ENCODE assay signal across 8 cellular contexts in the genomic region with DNA sequence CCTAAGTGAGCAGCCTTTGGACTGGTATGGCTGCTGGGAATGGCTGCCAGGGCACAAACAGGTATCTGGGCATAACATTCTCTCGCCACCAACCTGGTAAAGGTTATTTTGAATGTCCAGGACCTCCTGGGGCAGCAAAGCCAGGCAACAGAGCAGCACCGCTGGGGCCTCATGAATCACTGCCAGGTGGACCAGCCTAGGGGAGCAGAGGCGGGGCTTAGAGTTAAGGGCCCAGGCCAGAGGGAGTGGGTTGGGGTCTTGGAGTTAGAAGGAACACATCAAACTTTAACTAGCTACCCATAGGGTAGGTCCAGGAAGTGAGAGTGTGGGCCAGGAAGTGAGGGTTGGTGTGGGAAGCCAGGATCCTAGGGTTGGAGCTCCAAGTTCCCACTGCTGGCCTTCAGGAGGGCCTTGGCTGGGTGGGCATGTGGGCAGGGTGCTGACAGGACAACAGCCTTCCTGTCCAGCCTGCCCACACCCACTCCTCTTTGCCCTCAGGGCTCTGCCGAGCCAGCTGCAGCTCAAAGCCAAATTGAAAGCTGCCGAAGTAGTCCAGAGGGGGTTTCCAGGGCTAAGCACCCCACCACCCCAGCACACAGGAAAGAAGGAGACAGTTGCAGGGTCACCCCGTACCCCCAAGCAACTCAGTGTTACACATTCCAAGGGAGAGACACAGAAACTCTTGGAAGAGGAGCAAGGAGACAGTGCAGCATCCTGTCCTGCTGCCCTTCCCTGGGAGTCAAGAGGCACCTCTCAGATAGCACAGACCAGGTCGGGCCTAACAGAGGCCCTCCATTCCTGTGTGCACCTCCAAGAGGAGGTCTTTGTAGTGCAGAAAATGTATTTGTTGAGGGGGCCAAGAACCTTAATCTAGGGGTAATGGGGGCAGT. TPM values are rescaled to one million over a fixed set of nuclear protein-coding genes. Genes with fewer than 3 reads are reported as not detected.
DNase-seq lines count a peak whose midpoint lies in the region; TF ChIP-seq lines count a peak whose summit lies in the region.

No MANE protein-coding gene starts in this region.

- DNase-seq in CD1c-positive myeloid dendritic cell (ENCODE audit: extremely low spot score) (peak; percentile 57), coronary artery (ENCODE audit: low spot score) (no peak), GF-D8 (lab: John Stamatoyannopoulos, UW) (no peak), ureter (ENCODE audit: low spot score) (no peak), NCI-H748 (lab: John Stamatoyannopoulos, UW; ENCODE audit: unreplicated experiment) (no peak)
- no peak for DNase-seq in stimulated activated CD4-positive, alpha-beta T cell treated with anti-CD3 and anti-CD28 coated beads, Interleukin-2, amount 100 ng/mL, for 48 hours

- TF ChIP-seq EP300 in neural cell (conservative IDR thresholded peaks at IDR 0.05; ENCODE audit: poor library complexity, severe bottlenecking) = no peak

- no peaks in the 10 kb centered on the region for H3K9me3 Mint-ChIP-seq in IgD-negative memory B cell

- H3K27ac Mint-ChIP-seq in IgD-negative memory B cell = peak overlapping the region; percentile 99 to 100 (median 99)

- peaks cover 7% of the 10 kb centered on the region for H3K36me3 Mint-ChIP-seq in IgD-negative memory B cell

- no peaks in the 10 kb centered on the region for H3K9me2 ChIP-seq in neural cell (ENCODE audit: insufficient read depth, low read length)

- H2AFZ ChIP-seq in neural cell (ENCODE audit: low read depth, low read length) = no peak overlapping the region

- H3K4me1 Mint-ChIP-seq in IgD-negative memory B cell = peaks cover 43 to 55% (median 47%) of the 10 kb centered on the region in 3 donors

- H3K79me2 ChIP-seq in neural cell (replicated peaks; ENCODE audit: insufficient read depth, low read length) = peaks cover 14% of the 10 kb centered on the region

- H4K20me1 ChIP-seq in neural cell (ENCODE audit: insufficient read depth) = peaks cover 4% of the 10 kb centered on the region

- peak overlapping the region; percentile 27 for H3K9ac ChIP-seq in neural cell (ENCODE audit: low read length)

- peak overlapping the region; percentile 97 to 100 (median 100) for H3K4me3 Mint-ChIP-seq in IgD-negative memory B cell

- H3K27ac ChIP-seq in coronary artery = peak overlapping the region in 1 of 2 donors; percentile 35
- no peak overlapping the region for H3K27ac ChIP-seq in neural cell (ENCODE audit: low read length)

- no peaks in the 10 kb centered on the region for H3K27me3 ChIP-seq in neural cell (ENCODE audit: insufficient read depth, low read depth, low read length)

- TF ChIP-seq CTCF in coronary artery (IDR thresholded peaks at IDR 0.05) = no peak
- no peak for TF ChIP-seq CTCF in neural cell (IDR thresholded peaks at IDR 0.05; ENCODE audit: poor library complexity, severe bottlenecking)

- no peak for TF ChIP-seq RAD21 in neural cell (conservative IDR thresholded peaks at IDR 0.05)

- H3K36me3 ChIP-seq in neural cell (ENCODE audit: insufficient read depth, low read length) = no peaks in the 10 kb centered on the region

- H3K9me3 ChIP-seq in neural cell (ENCODE audit: low read length) = no peaks in the 10 kb centered on the region

- H3F3A ChIP-seq in neural cell (ENCODE audit: insufficient read depth, low read length, poor library complexity, severe bottlenecking) = no peaks in the 10 kb centered on the region

- peaks cover 5% of the 10 kb centered on the region for H3K27me3 Mint-ChIP-seq in IgD-negative memory B cell

- H3K4me2 ChIP-seq in neural cell (ENCODE audit: low read length) = no peak overlapping the region

- H3K4me3 ChIP-seq in coronary artery = peak overlapping the region; percentile 83
- H3K4me3 ChIP-seq in neural cell (ENCODE audit: low read length) = peak overlapping the region; percentile 96

TF ChIP-seq in neural cell, 6 proteins besides CTCF, POLR2A, EP300 and RAD21:
- TF ChIP-seq SMC3 (conservative IDR thresholded peaks at IDR 0.05; ENCODE audit: poor library complexity) (no peak), TAF1 (IDR thresholded peaks at IDR 0.05; ENCODE audit: low read depth) (no peak), EZH2 (IDR thresholded peaks at IDR 0.05; ENCODE audit: borderline replicate concordance, insufficient read depth, low read length, poor library complexity, severe bottlenecking) (no peak), POLR2AphosphoS5 (IDR thresholded peaks at IDR 0.05) (no peak)
- TF ChIP-seq, protein P1, sequence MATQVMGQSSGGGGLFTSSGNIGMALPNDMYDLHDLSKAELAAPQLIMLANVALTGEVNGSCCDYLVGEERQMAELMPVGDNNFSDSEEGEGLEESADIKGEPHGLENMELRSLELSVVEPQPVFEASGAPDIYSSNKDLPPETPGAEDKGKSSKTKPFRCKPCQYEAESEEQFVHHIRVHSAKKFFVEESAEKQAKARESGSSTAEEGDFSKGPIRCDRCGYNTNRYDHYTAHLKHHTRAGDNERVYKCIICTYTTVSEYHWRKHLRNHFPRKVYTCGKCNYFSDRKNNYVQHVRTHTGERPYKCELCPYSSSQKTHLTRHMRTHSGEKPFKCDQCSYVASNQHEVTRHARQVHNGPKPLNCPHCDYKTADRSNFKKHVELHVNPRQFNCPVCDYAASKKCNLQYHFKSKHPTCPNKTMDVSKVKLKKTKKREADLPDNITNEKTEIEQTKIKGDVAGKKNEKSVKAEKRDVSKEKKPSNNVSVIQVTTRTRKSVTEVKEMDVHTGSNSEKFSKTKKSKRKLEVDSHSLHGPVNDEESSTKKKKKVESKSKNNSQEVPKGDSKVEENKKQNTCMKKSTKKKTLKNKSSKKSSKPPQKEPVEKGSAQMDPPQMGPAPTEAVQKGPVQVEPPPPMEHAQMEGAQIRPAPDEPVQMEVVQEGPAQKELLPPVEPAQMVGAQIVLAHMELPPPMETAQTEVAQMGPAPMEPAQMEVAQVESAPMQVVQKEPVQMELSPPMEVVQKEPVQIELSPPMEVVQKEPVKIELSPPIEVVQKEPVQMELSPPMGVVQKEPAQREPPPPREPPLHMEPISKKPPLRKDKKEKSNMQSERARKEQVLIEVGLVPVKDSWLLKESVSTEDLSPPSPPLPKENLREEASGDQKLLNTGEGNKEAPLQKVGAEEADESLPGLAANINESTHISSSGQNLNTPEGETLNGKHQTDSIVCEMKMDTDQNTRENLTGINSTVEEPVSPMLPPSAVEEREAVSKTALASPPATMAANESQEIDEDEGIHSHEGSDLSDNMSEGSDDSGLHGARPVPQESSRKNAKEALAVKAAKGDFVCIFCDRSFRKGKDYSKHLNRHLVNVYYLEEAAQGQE (IDR thresholded peaks at IDR 0.05; ENCODE audit: borderline replicate concordance) = no peak

RNA-seq across cellular contexts. Expression of a gene that starts 2.6 kb away (rescaled TPM):
- 23.5 TPM for polyA plus RNA-seq in IgD-negative memory B cell
- 15.1 and 16.8 TPM in 2 replicates for polyA plus RNA-seq in neural cell
- 12.7 and 13.7 TPM in 2 replicates for polyA minus RNA-seq in neural cell
- 8.0 TPM for total RNA-seq in ureter

RNA-seq across cellular contexts. Expression of a gene that starts 5.4 kb away (rescaled TPM):
- polyA plus RNA-seq in IgD-negative memory B cell (42.6 TPM), neural cell (44.5 and 64.9 TPM in 2 replicates)
- polyA minus RNA-seq in neural cell = 33.5 and 42.1 TPM in 2 replicates
- 33.6 TPM for total RNA-seq in ureter

RNA-seq across cellular contexts. Expression of a gene that starts 7.5 kb away (rescaled TPM):
- not detected for polyA plus RNA-seq in IgD-negative memory B cell
- 66.0 and 82.1 TPM in 2 replicates for polyA plus RNA-seq in neural cell
- 75.7 and 87.6 TPM in 2 replicates for polyA minus RNA-seq in neural cell
- not detected for total RNA-seq in ureter

RNA-seq across cellular contexts. Expression of a gene that starts 15.8 kb away (rescaled TPM):
- polyA plus RNA-seq in IgD-negative memory B cell (435 TPM), neural cell (485 and 522 TPM in 2 replicates)
- 358 and 429 TPM in 2 replicates for polyA minus RNA-seq in neural cell
- total RNA-seq in ureter = 936 TPM

RNA-seq across cellular contexts. Expression of a gene that starts 39.3 kb away (rescaled TPM):
- polyA plus RNA-seq in IgD-negative memory B cell (5.4 TPM), neural cell (18.9 and 29.5 TPM in 2 replicates)
- polyA minus RNA-seq in neural cell = 11.7 and 12.7 TPM in 2 replicates
- total RNA-seq in ureter = 58.1 TPM

Comparison
In these comparisons a context has a peak if more than half of its experiments do, and no peak if none do; other contexts are left out.
1. RNA of a gene that starts 7.5 kb away (polyA plus RNA-seq): 66.0 to 82.1 TPM in neural cell; not detected in IgD-negative memory B cell (single experiment); every median in the first group is over 10 times any median in the second.